Comparison of ENCODE assay signal across 1 cellular context in the genomic region with DNA sequence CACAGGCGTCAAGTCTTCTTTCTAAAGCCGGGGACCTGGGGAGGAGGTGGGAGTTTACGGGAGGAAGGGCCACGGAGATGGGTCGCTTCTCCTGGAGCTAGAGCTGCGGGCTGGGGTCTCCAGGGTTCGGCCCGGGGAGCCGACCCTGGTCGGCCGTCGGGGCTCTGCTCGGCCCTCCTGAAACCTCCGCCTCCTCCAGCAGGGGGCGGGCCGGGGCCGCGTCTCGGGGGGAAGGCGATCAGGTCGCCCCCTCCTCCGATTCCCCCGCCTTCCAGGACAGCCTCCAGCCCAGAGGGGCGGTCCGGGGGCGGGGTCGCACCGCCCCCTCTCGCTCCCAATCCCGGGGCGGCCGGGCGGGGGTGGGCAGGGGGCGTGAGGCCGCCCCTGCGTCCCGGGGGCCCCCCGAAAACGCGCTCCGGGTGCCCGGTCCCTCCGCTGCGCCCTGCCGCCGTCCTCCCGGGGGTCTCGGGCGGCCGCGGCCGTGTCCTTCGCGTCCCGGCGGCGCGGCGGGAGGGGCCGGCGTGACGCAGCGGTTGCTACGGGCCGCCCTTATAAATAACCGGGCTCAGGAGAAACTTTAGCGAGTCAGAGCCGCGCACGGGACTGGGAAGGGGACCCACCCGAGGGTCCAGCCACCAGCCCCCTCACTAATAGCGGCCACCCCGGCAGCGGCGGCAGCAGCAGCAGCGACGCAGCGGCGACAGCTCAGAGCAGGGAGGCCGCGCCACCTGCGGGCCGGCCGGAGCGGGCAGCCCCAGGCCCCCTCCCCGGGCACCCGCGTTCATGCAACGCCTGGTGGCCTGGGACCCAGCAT.
TF ChIP-seq lines count a peak whose summit lies in the region.

A gene (plus strand): TSS at position 580 of the 814 bp plus-strand sequence. CDS start 204 bp downstream, at position 784.

TF ChIP-seq in K562, 482 proteins besides CTCF, POLR2A, EP300 and RAD21 (continued from another document and continues in another):
- TF ChIP-seq, protein P1, sequence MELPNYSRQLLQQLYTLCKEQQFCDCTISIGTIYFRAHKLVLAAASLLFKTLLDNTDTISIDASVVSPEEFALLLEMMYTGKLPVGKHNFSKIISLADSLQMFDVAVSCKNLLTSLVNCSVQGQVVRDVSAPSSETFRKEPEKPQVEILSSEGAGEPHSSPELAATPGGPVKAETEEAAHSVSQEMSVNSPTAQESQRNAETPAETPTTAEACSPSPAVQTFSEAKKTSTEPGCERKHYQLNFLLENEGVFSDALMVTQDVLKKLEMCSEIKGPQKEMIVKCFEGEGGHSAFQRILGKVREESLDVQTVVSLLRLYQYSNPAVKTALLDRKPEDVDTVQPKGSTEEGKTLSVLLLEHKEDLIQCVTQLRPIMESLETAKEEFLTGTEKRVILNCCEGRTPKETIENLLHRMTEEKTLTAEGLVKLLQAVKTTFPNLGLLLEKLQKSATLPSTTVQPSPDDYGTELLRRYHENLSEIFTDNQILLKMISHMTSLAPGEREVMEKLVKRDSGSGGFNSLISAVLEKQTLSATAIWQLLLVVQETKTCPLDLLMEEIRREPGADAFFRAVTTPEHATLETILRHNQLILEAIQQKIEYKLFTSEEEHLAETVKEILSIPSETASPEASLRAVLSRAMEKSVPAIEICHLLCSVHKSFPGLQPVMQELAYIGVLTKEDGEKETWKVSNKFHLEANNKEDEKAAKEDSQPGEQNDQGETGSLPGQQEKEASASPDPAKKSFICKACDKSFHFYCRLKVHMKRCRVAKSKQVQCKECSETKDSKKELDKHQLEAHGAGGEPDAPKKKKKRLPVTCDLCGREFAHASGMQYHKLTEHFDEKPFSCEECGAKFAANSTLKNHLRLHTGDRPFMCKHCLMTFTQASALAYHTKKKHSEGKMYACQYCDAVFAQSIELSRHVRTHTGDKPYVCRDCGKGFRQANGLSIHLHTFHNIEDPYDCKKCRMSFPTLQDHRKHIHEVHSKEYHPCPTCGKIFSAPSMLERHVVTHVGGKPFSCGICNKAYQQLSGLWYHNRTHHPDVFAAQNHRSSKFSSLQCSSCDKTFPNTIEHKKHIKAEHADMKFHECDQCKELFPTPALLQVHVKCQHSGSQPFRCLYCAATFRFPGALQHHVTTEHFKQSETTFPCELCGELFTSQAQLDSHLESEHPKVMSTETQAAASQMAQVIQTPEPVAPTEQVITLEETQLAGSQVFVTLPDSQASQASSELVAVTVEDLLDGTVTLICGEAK (IDR thresholded peaks at IDR 0.05), result no peak
- TF ChIP-seq, protein P1 (CRISPR knock-in tag; IDR thresholded peaks at IDR 0.05), result no peak
- peak; percentile 61 for TF ChIP-seq RB1 (IDR thresholded peaks at IDR 0.05; ENCODE audit: low read depth)
- no peak for TF ChIP-seq PHB2 (IDR thresholded peaks at IDR 0.05; ENCODE audit: low read depth)
- TF ChIP-seq CEBPG (CRISPR knock-in tag; IDR thresholded peaks at IDR 0.05), result no peak
- TF ChIP-seq CEBPG (tag; conservative IDR thresholded peaks at IDR 0.05 in 1 of 2, IDR thresholded peaks at IDR 0.05 in 1 of 2), result no peak
- TF ChIP-seq CC2D1A (IDR thresholded peaks at IDR 0.05), result peak; percentile 39; the same call in 1 of the 2 replicates
- TF ChIP-seq LARP7 (IDR thresholded peaks at IDR 0.05), result no peak
- no peak for TF ChIP-seq SRSF3 (IDR thresholded peaks at IDR 0.05; ENCODE audit: insufficient read depth, low read length)
- 0 out of 2 replicates have a peak, but pooled peaks have one; percentile 44 for TF ChIP-seq GTF2F1 (IDR thresholded peaks at IDR 0.05; ENCODE audit: low read depth, low read length)
- TF ChIP-seq, protein P2, sequence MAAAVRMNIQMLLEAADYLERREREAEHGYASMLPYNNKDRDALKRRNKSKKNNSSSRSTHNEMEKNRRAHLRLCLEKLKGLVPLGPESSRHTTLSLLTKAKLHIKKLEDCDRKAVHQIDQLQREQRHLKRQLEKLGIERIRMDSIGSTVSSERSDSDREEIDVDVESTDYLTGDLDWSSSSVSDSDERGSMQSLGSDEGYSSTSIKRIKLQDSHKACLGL (CRISPR knock-in tag; IDR thresholded peaks at IDR 0.05; ENCODE audit: borderline replicate concordance, poor library complexity, severe bottlenecking), result no peak
- TF ChIP-seq, protein P3, sequence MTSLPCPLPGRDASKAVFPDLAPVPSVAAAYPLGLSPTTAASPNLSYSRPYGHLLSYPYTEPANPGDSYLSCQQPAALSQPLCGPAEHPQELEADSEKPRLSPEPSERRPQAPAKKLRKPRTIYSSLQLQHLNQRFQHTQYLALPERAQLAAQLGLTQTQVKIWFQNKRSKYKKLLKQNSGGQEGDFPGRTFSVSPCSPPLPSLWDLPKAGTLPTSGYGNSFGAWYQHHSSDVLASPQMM (CRISPR knock-in tag; IDR thresholded peaks at IDR 0.05), result no peak
- TF ChIP-seq, protein P4, sequence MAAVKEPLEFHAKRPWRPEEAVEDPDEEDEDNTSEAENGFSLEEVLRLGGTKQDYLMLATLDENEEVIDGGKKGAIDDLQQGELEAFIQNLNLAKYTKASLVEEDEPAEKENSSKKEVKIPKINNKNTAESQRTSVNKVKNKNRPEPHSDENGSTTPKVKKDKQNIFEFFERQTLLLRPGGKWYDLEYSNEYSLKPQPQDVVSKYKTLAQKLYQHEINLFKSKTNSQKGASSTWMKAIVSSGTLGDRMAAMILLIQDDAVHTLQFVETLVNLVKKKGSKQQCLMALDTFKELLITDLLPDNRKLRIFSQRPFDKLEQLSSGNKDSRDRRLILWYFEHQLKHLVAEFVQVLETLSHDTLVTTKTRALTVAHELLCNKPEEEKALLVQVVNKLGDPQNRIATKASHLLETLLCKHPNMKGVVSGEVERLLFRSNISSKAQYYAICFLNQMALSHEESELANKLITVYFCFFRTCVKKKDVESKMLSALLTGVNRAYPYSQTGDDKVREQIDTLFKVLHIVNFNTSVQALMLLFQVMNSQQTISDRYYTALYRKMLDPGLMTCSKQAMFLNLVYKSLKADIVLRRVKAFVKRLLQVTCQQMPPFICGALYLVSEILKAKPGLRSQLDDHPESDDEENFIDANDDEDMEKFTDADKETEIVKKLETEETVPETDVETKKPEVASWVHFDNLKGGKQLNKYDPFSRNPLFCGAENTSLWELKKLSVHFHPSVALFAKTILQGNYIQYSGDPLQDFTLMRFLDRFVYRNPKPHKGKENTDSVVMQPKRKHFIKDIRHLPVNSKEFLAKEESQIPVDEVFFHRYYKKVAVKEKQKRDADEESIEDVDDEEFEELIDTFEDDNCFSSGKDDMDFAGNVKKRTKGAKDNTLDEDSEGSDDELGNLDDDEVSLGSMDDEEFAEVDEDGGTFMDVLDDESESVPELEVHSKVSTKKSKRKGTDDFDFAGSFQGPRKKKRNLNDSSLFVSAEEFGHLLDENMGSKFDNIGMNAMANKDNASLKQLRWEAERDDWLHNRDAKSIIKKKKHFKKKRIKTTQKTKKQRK (IDR thresholded peaks at IDR 0.05; ENCODE audit: borderline replicate concordance, low read depth, low read length), result no peak
- no peak for TF ChIP-seq TCF3 (CRISPR knock-in tag; IDR thresholded peaks at IDR 0.05)
- peak; percentile 74 for TF ChIP-seq POLR2B (IDR thresholded peaks at IDR 0.05; ENCODE audit: low read depth, partially characterized antibody)
- TF ChIP-seq MEIS2 (IDR thresholded peaks at IDR 0.05; ENCODE audit: partially characterized antibody), result no peak
- TF ChIP-seq, protein P5, sequence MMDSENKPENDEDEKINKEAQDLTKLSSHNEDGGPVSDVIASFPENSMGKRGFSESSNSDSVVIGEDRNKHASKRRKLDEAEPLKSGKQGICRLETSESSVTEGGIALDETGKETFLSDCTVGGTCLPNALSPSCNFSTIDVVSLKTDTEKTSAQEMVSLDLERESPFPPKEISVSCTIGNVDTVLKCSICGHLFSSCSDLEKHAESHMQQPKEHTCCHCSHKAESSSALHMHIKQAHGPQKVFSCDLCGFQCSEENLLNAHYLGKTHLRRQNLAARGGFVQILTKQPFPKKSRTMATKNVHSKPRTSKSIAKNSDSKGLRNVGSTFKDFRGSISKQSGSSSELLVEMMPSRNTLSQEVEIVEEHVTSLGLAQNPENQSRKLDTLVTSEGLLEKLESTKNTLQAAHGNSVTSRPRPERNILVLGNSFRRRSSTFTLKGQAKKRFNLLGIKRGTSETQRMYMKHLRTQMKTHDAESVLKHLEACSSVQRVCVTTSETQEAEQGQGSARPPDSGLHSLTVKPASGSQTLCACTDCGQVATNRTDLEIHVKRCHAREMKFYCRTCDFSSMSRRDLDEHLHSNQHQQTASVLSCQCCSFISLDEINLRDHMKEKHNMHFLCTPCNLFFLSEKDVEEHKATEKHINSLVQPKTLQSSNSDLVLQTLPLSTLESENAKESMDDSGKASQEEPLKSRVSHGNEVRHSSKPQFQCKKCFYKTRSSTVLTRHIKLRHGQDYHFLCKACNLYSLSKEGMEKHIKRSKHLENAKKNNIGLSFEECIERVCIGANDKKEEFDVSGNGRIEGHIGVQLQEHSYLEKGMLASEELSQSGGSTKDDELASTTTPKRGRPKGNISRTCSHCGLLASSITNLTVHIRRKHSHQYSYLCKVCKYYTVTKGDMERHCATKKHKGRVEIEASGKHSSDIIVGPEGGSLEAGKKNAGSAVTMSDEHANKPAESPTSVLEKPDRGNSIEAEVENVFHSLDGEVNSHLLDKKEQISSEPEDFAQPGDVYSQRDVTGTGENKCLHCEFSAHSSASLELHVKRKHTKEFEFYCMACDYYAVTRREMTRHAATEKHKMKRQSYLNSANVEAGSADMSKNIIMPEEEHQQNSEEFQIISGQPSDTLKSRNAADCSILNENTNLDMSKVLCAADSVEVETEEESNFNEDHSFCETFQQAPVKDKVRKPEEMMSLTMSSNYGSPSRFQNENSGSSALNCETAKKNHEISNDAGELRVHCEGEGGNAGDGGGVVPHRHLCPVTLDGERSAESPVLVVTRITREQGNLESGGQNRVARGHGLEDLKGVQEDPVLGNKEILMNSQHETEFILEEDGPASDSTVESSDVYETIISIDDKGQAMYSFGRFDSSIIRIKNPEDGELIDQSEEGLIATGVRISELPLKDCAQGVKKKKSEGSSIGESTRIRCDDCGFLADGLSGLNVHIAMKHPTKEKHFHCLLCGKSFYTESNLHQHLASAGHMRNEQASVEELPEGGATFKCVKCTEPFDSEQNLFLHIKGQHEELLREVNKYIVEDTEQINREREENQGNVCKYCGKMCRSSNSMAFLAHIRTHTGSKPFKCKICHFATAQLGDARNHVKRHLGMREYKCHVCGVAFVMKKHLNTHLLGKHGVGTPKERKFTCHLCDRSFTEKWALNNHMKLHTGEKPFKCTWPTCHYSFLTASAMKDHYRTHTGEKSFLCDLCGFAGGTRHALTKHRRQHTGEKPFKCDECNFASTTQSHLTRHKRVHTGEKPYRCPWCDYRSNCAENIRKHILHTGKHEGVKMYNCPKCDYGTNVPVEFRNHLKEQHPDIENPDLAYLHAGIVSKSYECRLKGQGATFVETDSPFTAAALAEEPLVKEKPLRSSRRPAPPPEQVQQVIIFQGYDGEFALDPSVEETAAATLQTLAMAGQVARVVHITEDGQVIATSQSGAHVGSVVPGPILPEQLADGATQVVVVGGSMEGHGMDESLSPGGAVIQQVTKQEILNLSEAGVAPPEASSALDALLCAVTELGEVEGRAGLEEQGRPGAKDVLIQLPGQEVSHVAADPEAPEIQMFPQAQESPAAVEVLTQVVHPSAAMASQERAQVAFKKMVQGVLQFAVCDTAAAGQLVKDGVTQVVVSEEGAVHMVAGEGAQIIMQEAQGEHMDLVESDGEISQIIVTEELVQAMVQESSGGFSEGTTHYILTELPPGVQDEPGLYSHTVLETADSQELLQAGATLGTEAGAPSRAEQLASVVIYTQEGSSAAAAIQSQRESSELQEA (IDR thresholded peaks at IDR 0.05; ENCODE audit: low read depth), result no peak
- TF ChIP-seq, protein P6, sequence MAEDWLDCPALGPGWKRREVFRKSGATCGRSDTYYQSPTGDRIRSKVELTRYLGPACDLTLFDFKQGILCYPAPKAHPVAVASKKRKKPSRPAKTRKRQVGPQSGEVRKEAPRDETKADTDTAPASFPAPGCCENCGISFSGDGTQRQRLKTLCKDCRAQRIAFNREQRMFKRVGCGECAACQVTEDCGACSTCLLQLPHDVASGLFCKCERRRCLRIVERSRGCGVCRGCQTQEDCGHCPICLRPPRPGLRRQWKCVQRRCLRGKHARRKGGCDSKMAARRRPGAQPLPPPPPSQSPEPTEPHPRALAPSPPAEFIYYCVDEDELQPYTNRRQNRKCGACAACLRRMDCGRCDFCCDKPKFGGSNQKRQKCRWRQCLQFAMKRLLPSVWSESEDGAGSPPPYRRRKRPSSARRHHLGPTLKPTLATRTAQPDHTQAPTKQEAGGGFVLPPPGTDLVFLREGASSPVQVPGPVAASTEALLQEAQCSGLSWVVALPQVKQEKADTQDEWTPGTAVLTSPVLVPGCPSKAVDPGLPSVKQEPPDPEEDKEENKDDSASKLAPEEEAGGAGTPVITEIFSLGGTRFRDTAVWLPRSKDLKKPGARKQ (CRISPR knock-in tag; IDR thresholded peaks at IDR 0.05), result no peak
- TF ChIP-seq PHF20 (IDR thresholded peaks at IDR 0.05; ENCODE audit: partially characterized antibody), result no peak
- TF ChIP-seq, protein P7, sequence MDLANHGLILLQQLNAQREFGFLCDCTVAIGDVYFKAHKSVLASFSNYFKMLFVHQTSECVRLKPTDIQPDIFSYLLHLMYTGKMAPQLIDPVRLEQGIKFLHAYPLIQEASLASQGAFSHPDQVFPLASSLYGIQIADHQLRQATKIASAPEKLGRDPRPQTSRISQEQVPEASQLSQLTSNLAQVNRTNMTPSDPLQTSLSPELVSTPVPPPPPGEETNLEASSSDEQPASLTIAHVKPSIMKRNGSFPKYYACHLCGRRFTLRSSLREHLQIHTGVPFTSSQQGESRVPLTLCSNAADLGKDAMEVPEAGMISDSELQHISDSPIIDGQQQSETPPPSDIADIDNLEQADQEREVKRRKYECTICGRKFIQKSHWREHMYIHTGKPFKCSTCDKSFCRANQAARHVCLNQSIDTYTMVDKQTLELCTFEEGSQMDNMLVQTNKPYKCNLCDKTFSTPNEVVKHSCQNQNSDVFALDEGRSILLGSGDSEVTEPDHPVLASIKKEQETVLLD (IDR thresholded peaks at IDR 0.05), result no peak
- TF ChIP-seq RBM14 (IDR thresholded peaks at IDR 0.05; ENCODE audit: borderline replicate concordance, insufficient read depth, low read depth, low read length), result 0 out of 2 replicates have a peak, but pooled peaks have one; percentile 84
- no peak for TF ChIP-seq RBM39 (optimal IDR thresholded peaks at IDR 0.05; ENCODE audit: low read depth, low read length)
